Comparison of ENCODE assay signal across 15 cellular contexts in genomic region chr6:11971154-11971553, GRCh38. TPM values are rescaled to one million over a fixed set of nuclear protein-coding genes. Genes with fewer than 3 reads are reported as not detected.
DNase-seq lines count a peak whose midpoint lies in the region; ATAC-seq and TF ChIP-seq lines count a peak whose summit lies in the region.
"Had no signal": no experiment of that assay in that cellular context is flagged by ENCODE, and none has a peak within 500 bp of the region (broad histone marks: within the 10 kb centered on the region; RNA-seq: fewer than 3 reads in every experiment).

No MANE protein-coding gene starts in this region.

- no peak for ATAC-seq in gastrocnemius medialis
- ATAC-seq in upper lobe of right lung = no peak
- ATAC-seq: activated CD4-positive, alpha-beta T cell treated with anti-CD3 and anti-CD28 coated beads for 36 hours had no signal

- H3K27ac ChIP-seq in gastrocnemius medialis (no peak overlapping the region), upper lobe of right lung (no peak overlapping the region)
- H3K27ac ChIP-seq: Peyer's patch, prostate gland had no signal

- no peak for TF ChIP-seq CTCF in AG10803 (conservative IDR thresholded peaks at IDR 0.05; ENCODE audit: low read length)
- no peak for TF ChIP-seq CTCF in choroid plexus epithelial cell (conservative IDR thresholded peaks at IDR 0.05; ENCODE audit: low read depth, low read length)
- TF ChIP-seq CTCF in gastrocnemius medialis (IDR thresholded peaks at IDR 0.05 in 4 of 5, conservative IDR thresholded peaks at IDR 0.05 in 1 of 5) = no peak
- no peak for TF ChIP-seq CTCF in upper lobe of right lung (IDR thresholded peaks at IDR 0.05)

- peaks cover 0 to 5% of the 10 kb centered on the region in 2 donors for H3K4me1 ChIP-seq in gastrocnemius medialis
- no peaks in the 10 kb centered on the region for H3K4me1 ChIP-seq in upper lobe of right lung
- H3K4me1 ChIP-seq: prostate gland had no signal

- no peak for TF ChIP-seq POLR2A in gastrocnemius medialis (IDR thresholded peaks at IDR 0.05)

- in situ Hi-C loops in gastrocnemius medialis (cut with MboI; ENCODE audit: low sequenced_read_pairs in 4 of 4) = no loop called here

- peak; percentile 91 for DNase-seq in AG10803 (ENCODE audit: low read depth)
- peak; percentile 86 for DNase-seq in LHCN-M2 (ENCODE audit: low read depth)
- peak; percentile 80 for DNase-seq in choroid plexus epithelial cell (ENCODE audit: low read depth)
- peak; percentile 87 for DNase-seq in myocyte (ENCODE audit: low read depth)
- no peak for DNase-seq in gastrocnemius medialis
- no peak for DNase-seq in OCI-M2 (lab: John Stamatoyannopoulos, UW; ENCODE audit: unreplicated experiment)
- no peak for DNase-seq in NCI-H510A treated with DMSO at 0.1 percent for 48 hours (lab: John Stamatoyannopoulos, UW)
- no peak for DNase-seq in upper lobe of right lung
- DNase-seq: activated CD4-positive, alpha-beta T cell treated with anti-CD3 and anti-CD28 coated beads for 36 hours; C1 segment of cervical spinal cord; DND-41; glutamatergic neuron; NCI-H1417; Peyer's patch had no signal

- intact Hi-C loops in gastrocnemius medialis (cut with DNase I; ENCODE audit: low total_unique reads) = no loop called here
- intact Hi-C loops in upper lobe of right lung (cut with DNase I) = no loop called here

- no peaks in the 10 kb centered on the region for H3K9me3 ChIP-seq in gastrocnemius medialis
- no peaks in the 10 kb centered on the region for H3K9me3 ChIP-seq in upper lobe of right lung
- H3K9me3 ChIP-seq: Peyer's patch, prostate gland had no signal

- H3K36me3 ChIP-seq in gastrocnemius medialis (no peaks in the 10 kb centered on the region), upper lobe of right lung (no peaks in the 10 kb centered on the region)
- H3K36me3 ChIP-seq: Peyer's patch, prostate gland had no signal

- H3K27me3 ChIP-seq in gastrocnemius medialis = no peaks in the 10 kb centered on the region
- H3K27me3 ChIP-seq in upper lobe of right lung = no peaks in the 10 kb centered on the region
- H3K27me3 ChIP-seq: Peyer's patch had no signal

- H3K4me3 ChIP-seq in AG10803 (ENCODE audit: low read length) = no peak overlapping the region
- no peak overlapping the region for H3K4me3 ChIP-seq in choroid plexus epithelial cell (ENCODE audit: low read depth, low read length)
- H3K4me3 ChIP-seq in gastrocnemius medialis = no peak overlapping the region
- no peak overlapping the region for H3K4me3 ChIP-seq in upper lobe of right lung
- H3K4me3 ChIP-seq: Peyer's patch, prostate gland had no signal

RNA-seq across cellular contexts. Expression of gene HIVEP1, which starts 41.0 kb away (rescaled TPM):
- total RNA-seq in LHCN-M2 (2014; rRNA removed) (8.2 and 9.2 TPM in 2 replicates), myocyte (6.7 and 10.8 TPM in 2 replicates), gastrocnemius medialis (10 to 100 TPM in 2 of 4 donors, 1 to 10 TPM in 2; 8.3 to 13.5 (median 10.5) TPM), upper lobe of right lung (25.7 TPM)
- polyA plus RNA-seq in LHCN-M2 (2012) = 7.6 TPM
- 10.2 TPM for polyA plus RNA-seq in myocyte (2012)

Comparison
In these comparisons a context has a peak if more than half of its experiments do, and no peak if none do; other contexts are left out.
1. DNase-seq: peak in AG10803 (single experiment), LHCN-M2 (single experiment), choroid plexus epithelial cell (single experiment) and myocyte (single experiment); none in gastrocnemius medialis (0 of 2), OCI-M2 (single experiment), NCI-H510A treated with DMSO at 0.1 percent for 48 hours (single experiment) and upper lobe of right lung (single experiment).